Comparison of ENCODE assay signal across 8 cellular contexts in the genomic region with DNA sequence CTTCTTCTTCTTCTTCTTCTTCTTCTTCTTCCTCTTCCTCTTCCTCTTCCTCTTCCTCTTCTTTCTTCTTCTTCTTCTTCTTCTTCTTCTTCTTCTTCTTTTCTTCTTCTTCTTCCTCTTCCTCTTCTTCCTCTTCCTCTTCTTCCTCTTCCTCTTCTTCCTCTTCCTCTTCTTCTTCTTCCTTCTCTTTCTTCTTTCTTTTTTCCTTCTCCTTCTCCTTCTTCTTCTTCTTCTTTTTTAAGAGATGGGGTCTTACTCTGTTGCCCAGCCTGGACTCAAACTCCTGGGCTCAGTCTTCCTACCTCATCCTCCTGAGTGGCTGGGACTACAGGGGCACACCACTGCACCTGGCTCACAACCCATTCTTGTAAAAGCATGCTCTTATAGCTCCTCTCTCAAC. TPM values are rescaled to one million over a fixed set of nuclear protein-coding genes. Genes with fewer than 3 reads are reported as not detected.
DNase-seq lines count a peak whose midpoint lies in the region; ATAC-seq and TF ChIP-seq lines count a peak whose summit lies in the region.
"Not testable (repeated sequence)": the region's sequence is repeated elsewhere in the genome, so short reads cannot be mapped to it uniquely, and the experiment has no call there.
"Had no signal": no experiment of that assay in that cellular context is flagged by ENCODE, and none has a peak within 500 bp of the region (broad histone marks: within the 10 kb centered on the region; RNA-seq: fewer than 3 reads in every experiment).

No MANE protein-coding gene starts in this region.

- peak overlapping the region; percentile 51 for H3K4me2 ChIP-seq in SU-DHL-6 (ENCODE audit: low read depth, low read length, poor library complexity, severe bottlenecking)

- 0 out of 2 replicates have a peak overlapping the region, but pooled peaks have one; percentile 3 for H3K9ac ChIP-seq in SU-DHL-6 (ENCODE audit: low read length)

- H3K4me1 Mint-ChIP-seq in CD4-positive, alpha-beta T cell (ENCODE audit: low read depth): peaks cover 23% of the 10 kb centered on the region
- peaks cover 28% of the 10 kb centered on the region for H3K4me1 Mint-ChIP-seq in activated naive CD4-positive, alpha-beta T cell treated with anti-CD3 and anti-CD28 coated beads, Interleukin-2, amount 50 U/mL, for 24 hours
- peaks cover 25% of the 10 kb centered on the region for H3K4me1 Mint-ChIP-seq in brain
- H3K4me1 Mint-ChIP-seq in neural crest cell: not testable (repeated sequence)
- H3K4me1 Mint-ChIP-seq in stimulated activated effector memory CD8-positive, alpha-beta T cell treated with anti-CD3 and anti-CD28 coated beads, Interleukin-12 subunit alpha, Interleukin-12 subunit beta, amount 100 ng/mL, for 72 hours: peaks cover 32% of the 10 kb centered on the region

- ATAC-seq in CD4-positive, alpha-beta T cell (ENCODE audit: poor library complexity); stimulated activated effector memory CD8-positive, alpha-beta T cell treated with anti-CD3 and anti-CD28 coated beads, Interleukin-12 subunit alpha, Interleukin-12 subunit beta, amount 100 ng/mL, for 72 hours: not testable (repeated sequence)

- POLR2A ChIA-PET in CD4-positive, alpha-beta T cell (lab: Charles Lee): not testable (repeated sequence)

- not testable (repeated sequence) for H3K9me3 Mint-ChIP-seq in CD4-positive, alpha-beta T cell; activated naive CD4-positive, alpha-beta T cell treated with anti-CD3 and anti-CD28 coated beads, Interleukin-2, amount 50 U/mL, for 24 hours; brain; neural crest cell; stimulated activated effector memory CD8-positive, alpha-beta T cell treated with anti-CD3 and anti-CD28 coated beads, Interleukin-12 subunit alpha, Interleukin-12 subunit beta, amount 100 ng/mL, for 72 hours

- not testable (repeated sequence) for H3K27ac ChIP-seq in CD4-positive, alpha-beta T cell (ENCODE audit: low read depth, low read length); SU-DHL-6 (ENCODE audit: low read depth, low read length)

- H2AFZ ChIP-seq in SU-DHL-6 (ENCODE audit: low read depth, low read length, severe bottlenecking): peak overlapping the region; percentile 83

- H3F3A ChIP-seq in SU-DHL-6 (ENCODE audit: insufficient read depth): not testable (repeated sequence)

- H3K27ac Mint-ChIP-seq in CD4-positive, alpha-beta T cell; brain; neural crest cell (ENCODE audit: unreplicated experiment): not testable (repeated sequence)
- H3K27ac Mint-ChIP-seq in activated naive CD4-positive, alpha-beta T cell treated with anti-CD3 and anti-CD28 coated beads, Interleukin-2, amount 50 U/mL, for 24 hours: peak overlapping the region; percentile 71
- peak overlapping the region; percentile 15 for H3K27ac Mint-ChIP-seq in stimulated activated effector memory CD8-positive, alpha-beta T cell treated with anti-CD3 and anti-CD28 coated beads, Interleukin-12 subunit alpha, Interleukin-12 subunit beta, amount 100 ng/mL, for 72 hours

- peaks cover 36% of the 10 kb centered on the region for H3K27me3 Mint-ChIP-seq in CD4-positive, alpha-beta T cell
- H3K27me3 Mint-ChIP-seq in activated naive CD4-positive, alpha-beta T cell treated with anti-CD3 and anti-CD28 coated beads, Interleukin-2, amount 50 U/mL, for 24 hours: not testable (repeated sequence)
- peaks cover 16% of the 10 kb centered on the region for H3K27me3 Mint-ChIP-seq in brain
- peaks cover 38% of the 10 kb centered on the region for H3K27me3 Mint-ChIP-seq in neural crest cell (ENCODE audit: low read depth)

- not testable (repeated sequence) for H3K79me2 ChIP-seq in SU-DHL-6 (ENCODE audit: insufficient read depth, low read length)

- H3K27me3 ChIP-seq in CD4-positive, alpha-beta T cell (ENCODE audit: control insufficient read depth, insufficient read depth, low read length); SU-DHL-6 (ENCODE audit: low read length): not testable (repeated sequence)

- not testable (repeated sequence) for H3K36me3 Mint-ChIP-seq in CD4-positive, alpha-beta T cell (ENCODE audit: low read depth); activated naive CD4-positive, alpha-beta T cell treated with anti-CD3 and anti-CD28 coated beads, Interleukin-2, amount 50 U/mL, for 24 hours; brain; neural crest cell (ENCODE audit: low read depth); stimulated activated effector memory CD8-positive, alpha-beta T cell treated with anti-CD3 and anti-CD28 coated beads, Interleukin-12 subunit alpha, Interleukin-12 subunit beta, amount 100 ng/mL, for 72 hours

- H3K9me2 ChIP-seq in SU-DHL-6 (replicated peaks; ENCODE audit: insufficient read depth, low read length): not testable (repeated sequence)

- H3K4me3 ChIP-seq in SU-DHL-6 (ENCODE audit: insufficient read depth, low read length, poor library complexity, severe bottlenecking): peak overlapping the region; percentile 15

- DNase-seq in CD4-positive, alpha-beta T cell; neural crest cell (ENCODE audit: low read depth, low spot score); stimulated activated effector memory CD8-positive, alpha-beta T cell treated with anti-CD3 and anti-CD28 coated beads, Interleukin-12 subunit alpha, Interleukin-12 subunit beta, amount 100 ng/mL, for 72 hours (ENCODE audit: low spot score in 2 of 2): not testable (repeated sequence)

- CTCF ChIA-PET in CD4-positive, alpha-beta T cell (lab: Charles Lee): not testable (repeated sequence)

- not testable (repeated sequence) for H4K20me1 ChIP-seq in SU-DHL-6 (ENCODE audit: low read depth, low read length)

- not testable (repeated sequence) for H3K36me3 ChIP-seq in SU-DHL-6 (ENCODE audit: low read length)

- not testable (repeated sequence) for H3K9me3 ChIP-seq in CD4-positive, alpha-beta T cell (ENCODE audit: control insufficient read depth, low read length); SU-DHL-6 (ENCODE audit: insufficient read depth, low read length)

- not testable (repeated sequence) for TF ChIP-seq CTCF in CD4-positive, alpha-beta T cell (IDR thresholded peaks at IDR 0.05); SU-DHL-6 (IDR thresholded peaks at IDR 0.05; ENCODE audit: insufficient read depth, low read length, poor library complexity, severe bottlenecking); brain (conservative IDR thresholded peaks at IDR 0.05); neural crest cell (conservative IDR thresholded peaks at IDR 0.05)

- peak overlapping the region; percentile 63 for H3K4me3 Mint-ChIP-seq in CD4-positive, alpha-beta T cell
- not testable (repeated sequence) for H3K4me3 Mint-ChIP-seq in activated naive CD4-positive, alpha-beta T cell treated with anti-CD3 and anti-CD28 coated beads, Interleukin-2, amount 50 U/mL, for 24 hours; stimulated activated effector memory CD8-positive, alpha-beta T cell treated with anti-CD3 and anti-CD28 coated beads, Interleukin-12 subunit alpha, Interleukin-12 subunit beta, amount 100 ng/mL, for 72 hours
- H3K4me3 Mint-ChIP-seq in brain (peak overlapping the region in 3 of 5 experiments; percentile 6 to 56 (median 39)), neural crest cell (peak overlapping the region; percentile 52)

- intact Hi-C loops in CD4-positive, alpha-beta T cell (cut with DNase I, micrococcal nuclease): not testable (repeated sequence)

RNA-seq across cellular contexts. Expression of a gene that starts 2.9 kb away (rescaled TPM):
- 1 to 10 TPM; 2.9 to 3.1 TPM for total RNA-seq in CD4-positive, alpha-beta T cell
- 38.2 TPM for polyA plus RNA-seq in brain (ENCODE audit: insufficient read depth, low read depth, low replicate concordance)
- 12.1 and 14.1 TPM in 2 replicates for total RNA-seq in neural crest cell
- polyA plus RNA-seq: CD4-positive, alpha-beta memory T cell had no signal

RNA-seq across cellular contexts. Expression of a gene that starts 20.1 kb away (rescaled TPM):
- 10 to 100 TPM; 54.1 to 55.2 TPM for total RNA-seq in CD4-positive, alpha-beta T cell
- 58.3 TPM for polyA plus RNA-seq in brain (ENCODE audit: insufficient read depth, low read depth, low replicate concordance)
- 21.9 and 26.0 TPM in 2 replicates for total RNA-seq in neural crest cell

RNA-seq across cellular contexts. Expression of a gene that starts 28.3 kb away (rescaled TPM):
- total RNA-seq in CD4-positive, alpha-beta T cell: under 1 TPM in 1 of 2 experiments, not detected in 1; 0.11 TPM
- polyA plus RNA-seq in brain (ENCODE audit: insufficient read depth, low read depth, low replicate concordance): 7.4 TPM
- 1.9 and 2.3 TPM in 2 replicates for total RNA-seq in neural crest cell
- polyA plus RNA-seq: CD8-positive, alpha-beta memory T cell had no signal

RNA-seq across cellular contexts. Expression of a gene that starts 55.7 kb away (rescaled TPM):
- 10 to 100 TPM; 40.1 to 41.2 TPM for total RNA-seq in CD4-positive, alpha-beta T cell
- 23.0 TPM for polyA plus RNA-seq in brain (ENCODE audit: insufficient read depth, low read depth, low replicate concordance)
- 33.4 and 35.2 TPM in 2 replicates for total RNA-seq in neural crest cell
